9 cellular contexts compared by ENCODE assay signal in the genomic region with DNA sequence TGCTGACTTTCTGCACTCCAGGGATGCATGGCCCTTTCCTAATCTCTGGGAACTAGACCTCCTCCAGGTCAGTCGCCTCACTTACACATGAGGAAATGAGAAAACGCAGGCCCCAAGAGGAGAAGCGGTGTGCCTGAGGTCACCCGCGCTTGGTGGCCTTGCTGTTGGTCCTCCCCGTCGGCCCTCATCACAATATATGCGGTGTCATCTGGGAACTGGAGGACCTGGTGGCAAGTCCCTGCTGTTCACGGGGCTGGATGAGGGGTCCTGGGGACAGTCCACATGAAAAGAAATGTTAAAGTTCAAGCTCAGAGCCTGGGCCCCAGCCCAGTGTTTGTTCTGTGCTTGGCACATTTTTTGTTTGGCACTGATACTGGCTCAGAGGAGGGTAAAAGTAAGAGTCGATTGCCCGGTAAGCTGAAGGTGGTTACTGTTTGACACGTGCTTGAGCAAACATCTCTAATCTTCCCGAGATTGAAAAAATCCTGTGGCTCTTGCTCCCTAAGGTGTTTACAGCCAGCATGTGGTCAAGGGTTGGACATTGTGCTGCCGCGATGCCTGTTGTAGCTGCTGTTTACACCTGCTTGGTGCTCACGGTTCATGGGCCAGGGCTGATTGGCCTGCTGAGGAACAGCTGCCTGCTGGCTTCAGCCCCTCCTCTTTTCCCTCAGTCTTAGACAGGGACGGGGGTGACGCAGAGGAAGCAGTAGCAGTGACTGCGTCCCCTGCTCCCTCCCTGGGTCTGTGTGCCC. TPM values are rescaled to one million over a fixed set of nuclear protein-coding genes. Genes with fewer than 3 reads are reported as not detected.
A peak's percentile ranks its signal among the peaks of the same experiment; 100 is the strongest.
DNase-seq lines count a peak whose midpoint lies in the region; ATAC-seq and TF ChIP-seq lines count a peak whose summit lies in the region.
"Had no signal": no experiment of that assay in that cellular context is flagged by ENCODE, and none has a peak within 500 bp of the region (broad histone marks: within the 10 kb centered on the region; RNA-seq: fewer than 3 reads in every experiment).

No MANE protein-coding gene starts in this region.

- intact Hi-C loops in left ventricle myocardium superior (cut with micrococcal nuclease), result no loop called here

- H3K27me3 ChIP-seq in tibial nerve (no peaks in the 10 kb centered on the region), SK-N-SH (ENCODE audit: insufficient read depth) (no peaks in the 10 kb centered on the region)

- no peaks in the 10 kb centered on the region for H3K79me2 ChIP-seq in SK-N-SH (ENCODE audit: insufficient read depth)

- TF ChIP-seq CTCF in HEK293 (tag by site-specific recombination; IDR thresholded peaks at IDR 0.05) (no peak), tibial nerve (IDR thresholded peaks at IDR 0.05) (no peak), SK-N-SH (IDR thresholded peaks at IDR 0.05) (no peak)

- no peaks in the 10 kb centered on the region for H4K20me1 ChIP-seq in SK-N-SH (ENCODE audit: insufficient read depth)

- H3K27ac ChIP-seq in HEK293 (ENCODE audit: extremely low read depth, low read depth, low read length) (no peak overlapping the region), tibial nerve (peak overlapping the region in 1 of 4 donors; percentile 29), SK-N-SH (ENCODE audit: low read depth in 2 of 2, low read length in 1 of 2) (no peak overlapping the region)

- peak; percentile 35 for ATAC-seq in left ventricle myocardium superior
- ATAC-seq: PC-3 had no signal

- H3F3A ChIP-seq in SK-N-SH (replicated peaks; ENCODE audit: insufficient read depth), result no peaks in the 10 kb centered on the region

- TF ChIP-seq POLR2A in tibial nerve (IDR thresholded peaks at IDR 0.05), result no peak

- no peak overlapping the region for H3K4me2 ChIP-seq in SK-N-SH

- 46 to 49% methylated on average over 18 of the region's 19 CpGs for WGBS in tibial nerve, 2 donors
- 93% methylated on average over 19 of the region's 19 CpGs for WGBS in SK-N-SH (ENCODE audit: low lambda C conversion rate)

- POLR2A ChIA-PET in HEK293 (lab: Yijun Ruan, JAX) (no interaction called here), SK-N-SH (lab: Yijun Ruan, JAX) (no interaction called here)

- peaks cover 0 to 4% of the 10 kb centered on the region in 2 experiments; a peak in 2 of 3 replicates for H3K36me3 ChIP-seq in HEK293 (ENCODE audit: control insufficient read depth in 2 of 2, insufficient read depth in 1 of 2, low read length in 2 of 2)
- H3K36me3 ChIP-seq in tibial nerve, result peaks cover 0 to 9% (median 0%) of the 10 kb centered on the region in 3 donors
- no peaks in the 10 kb centered on the region for H3K36me3 ChIP-seq in SK-N-SH (replicated peaks in 1 of 2; ENCODE audit: control insufficient read depth in 1 of 2, insufficient read depth in 2 of 2, low read length in 1 of 2)

- H3K9me2 ChIP-seq in SK-N-SH, result no peaks in the 10 kb centered on the region

- DNase-seq in NCI-H510A (lab: John Stamatoyannopoulos, UW), result peak; percentile 60
- DNase-seq in left ventricle myocardium superior, result no peak
- DNase-seq in retina, result peak; percentile 73
- no peak for DNase-seq in tibial nerve (ENCODE audit: low spot score in 2 of 2)
- no peak for DNase-seq in NAMALWA (ENCODE audit: low spot score)
- DNase-seq in NCI-H524 treated with DMSO at 0.1 percent for 48 hours (lab: John Stamatoyannopoulos, UW), result no peak
- DNase-seq in SK-N-SH, result no peak
- DNase-seq: PC-3 had no signal

- H3K4me1 ChIP-seq in HEK293 (ENCODE audit: control insufficient read depth, insufficient read depth, low read length) (peaks cover 10% of the 10 kb centered on the region), tibial nerve (peaks cover 0 to 63% (median 17%) of the 10 kb centered on the region in 4 donors), SK-N-SH (ENCODE audit: control insufficient read depth in 1 of 2, insufficient read depth in 2 of 2, low read depth in 1 of 2, low read length in 1 of 2) (peaks cover 0 to 21% of the 10 kb centered on the region in 2 experiments; a peak in 1 of 4 replicates)

- H3K4me3 ChIP-seq in HEK293 (ENCODE audit: low read depth, low read length), result no peak overlapping the region
- H3K4me3 ChIP-seq in tibial nerve, result no peak overlapping the region
- H3K4me3 ChIP-seq in SK-N-SH (ENCODE audit: low read depth in 2 of 2, low read length in 1 of 2), result no peak overlapping the region

- CTCF ChIA-PET in HEK293 (lab: Yijun Ruan, JAX), result interaction anchor here (0.6 to 0.9 kb wide), 3 partner anchors 30 to 520 kb away, joined by 3 to 5 read pairs (median 3); no protein-coding TSS in a partner anchor
- CTCF ChIA-PET in SK-N-SH (lab: Yijun Ruan, JAX), result interaction anchor here (1.3 kb wide), 1 partner anchor 319 kb away, joined by 5 read pairs; no protein-coding TSS in a partner anchor

- TF ChIP-seq EP300 in tibial nerve (IDR thresholded peaks at IDR 0.05), result no peak
- TF ChIP-seq EP300 in SK-N-SH (IDR thresholded peaks at IDR 0.05; ENCODE audit: borderline replicate concordance in 1 of 2, low read depth in 1 of 2, low read length in 1 of 2), result no peak

- TF ChIP-seq RAD21 in SK-N-SH (IDR thresholded peaks at IDR 0.05; ENCODE audit: low read length), result no peak

- H3K9me3 ChIP-seq in HEK293 (ENCODE audit: control insufficient read depth, insufficient read depth, low read depth, low read length) (no peaks in the 10 kb centered on the region), tibial nerve (no peaks in the 10 kb centered on the region), SK-N-SH (no peaks in the 10 kb centered on the region)

- no peak overlapping the region for H3K9ac ChIP-seq in SK-N-SH

- H2AFZ ChIP-seq in SK-N-SH (ENCODE audit: low read depth), result no peak overlapping the region

TF ChIP-seq in HEK293, 187 proteins besides CTCF, POLR2A, EP300 and RAD21:
- TF ChIP-seq ZIC2 (tag by site-specific recombination; IDR thresholded peaks at IDR 0.05), result peak; percentile 85
- peak; percentile 67 for TF ChIP-seq GLIS1 (tag by site-specific recombination; IDR thresholded peaks at IDR 0.05)
- TF ChIP-seq OSR2 (tag by site-specific recombination; IDR thresholded peaks at IDR 0.05), result peak; percentile 30; the same call in 1 of the 2 replicates
- TF ChIP-seq, protein P1, sequence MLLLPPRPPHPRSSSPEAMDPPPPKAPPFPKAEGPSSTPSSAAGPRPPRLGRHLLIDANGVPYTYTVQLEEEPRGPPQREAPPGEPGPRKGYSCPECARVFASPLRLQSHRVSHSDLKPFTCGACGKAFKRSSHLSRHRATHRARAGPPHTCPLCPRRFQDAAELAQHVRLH (tag by site-specific recombination; IDR thresholded peaks at IDR 0.05), result no peak
- no peak for TF ChIP-seq GLIS2 (tag by site-specific recombination; IDR thresholded peaks at IDR 0.05)
- peak; percentile 44; the same call in 1 of the 2 replicates for TF ChIP-seq ZNF600 (tag by site-specific recombination; IDR thresholded peaks at IDR 0.05)
- TF ChIP-seq ZNF341 (tag by site-specific recombination; IDR thresholded peaks at IDR 0.05; ENCODE audit: low read depth), result peak; percentile 41; the same call in 1 of the 2 replicates

TF ChIP-seq in SK-N-SH, 30 proteins besides CTCF, POLR2A, EP300 and RAD21:
- no peak for TF ChIP-seq SMC3 (IDR thresholded peaks at IDR 0.05; ENCODE audit: low read depth, low read length)
- no peak for TF ChIP-seq MEF2A (IDR thresholded peaks at IDR 0.05; ENCODE audit: borderline replicate concordance, low read depth)

RNA-seq across cellular contexts. Expression of gene COQ8A, which starts 5.2 kb away (rescaled TPM):
- 438 TPM for total RNA-seq in left ventricle myocardium superior
- 10 to 100 TPM; 39.9 to 60.7 (median 55.5) TPM for total RNA-seq in tibial nerve
- 11.8 and 12.1 TPM in 2 replicates for polyA plus RNA-seq in SK-N-SH (2012; rRNA removed)
- polyA plus RNA-seq in SK-N-SH (2012; cell fraction: cytosol; rRNA removed), result 6.6 and 8.3 TPM in 2 replicates
- polyA plus RNA-seq in SK-N-SH (2012; cell fraction: nucleus; rRNA removed), result 34.6 and 42.3 TPM in 2 replicates

Comparison
In these comparisons a context has a peak if more than half of its experiments do, and no peak if none do; other contexts are left out.
1. DNase-seq: peak in NCI-H510A (single experiment) and retina (single experiment); none in left ventricle myocardium superior (single experiment), tibial nerve (0 of 2), NAMALWA (single experiment), NCI-H524 treated with DMSO at 0.1 percent for 48 hours (single experiment) and SK-N-SH (single experiment).